ENCODE assay signal across 2 cellular contexts in the genomic region with DNA sequence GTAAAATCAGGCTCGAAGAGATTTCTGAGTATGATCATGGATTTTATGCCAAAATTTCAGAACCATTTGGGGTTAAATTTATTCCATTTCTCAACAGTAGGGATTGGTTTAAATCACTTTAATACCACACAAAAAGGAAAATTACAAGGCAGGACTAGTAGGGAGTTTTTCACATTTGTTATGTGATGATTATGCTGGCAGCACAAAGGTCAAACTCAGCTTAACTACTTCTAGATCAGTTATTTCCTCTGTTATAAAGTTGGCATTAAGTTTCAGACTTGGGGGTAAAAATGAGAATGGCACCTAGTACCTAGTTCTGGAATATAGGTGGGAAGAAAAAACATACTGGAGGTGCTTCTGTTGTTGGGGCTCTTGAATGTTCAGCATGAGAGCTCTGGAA.
TF ChIP-seq lines count a peak whose summit lies in the region.

No MANE protein-coding gene starts in this region.

TF ChIP-seq in GM23338, 12 proteins besides CTCF, POLR2A, EP300 and RAD21 (continues in another document):
- no peak for TF ChIP-seq EZH2phosphoT487 (IDR thresholded peaks at IDR 0.05; ENCODE audit: unreplicated experiment)
- TF ChIP-seq, protein P1, sequence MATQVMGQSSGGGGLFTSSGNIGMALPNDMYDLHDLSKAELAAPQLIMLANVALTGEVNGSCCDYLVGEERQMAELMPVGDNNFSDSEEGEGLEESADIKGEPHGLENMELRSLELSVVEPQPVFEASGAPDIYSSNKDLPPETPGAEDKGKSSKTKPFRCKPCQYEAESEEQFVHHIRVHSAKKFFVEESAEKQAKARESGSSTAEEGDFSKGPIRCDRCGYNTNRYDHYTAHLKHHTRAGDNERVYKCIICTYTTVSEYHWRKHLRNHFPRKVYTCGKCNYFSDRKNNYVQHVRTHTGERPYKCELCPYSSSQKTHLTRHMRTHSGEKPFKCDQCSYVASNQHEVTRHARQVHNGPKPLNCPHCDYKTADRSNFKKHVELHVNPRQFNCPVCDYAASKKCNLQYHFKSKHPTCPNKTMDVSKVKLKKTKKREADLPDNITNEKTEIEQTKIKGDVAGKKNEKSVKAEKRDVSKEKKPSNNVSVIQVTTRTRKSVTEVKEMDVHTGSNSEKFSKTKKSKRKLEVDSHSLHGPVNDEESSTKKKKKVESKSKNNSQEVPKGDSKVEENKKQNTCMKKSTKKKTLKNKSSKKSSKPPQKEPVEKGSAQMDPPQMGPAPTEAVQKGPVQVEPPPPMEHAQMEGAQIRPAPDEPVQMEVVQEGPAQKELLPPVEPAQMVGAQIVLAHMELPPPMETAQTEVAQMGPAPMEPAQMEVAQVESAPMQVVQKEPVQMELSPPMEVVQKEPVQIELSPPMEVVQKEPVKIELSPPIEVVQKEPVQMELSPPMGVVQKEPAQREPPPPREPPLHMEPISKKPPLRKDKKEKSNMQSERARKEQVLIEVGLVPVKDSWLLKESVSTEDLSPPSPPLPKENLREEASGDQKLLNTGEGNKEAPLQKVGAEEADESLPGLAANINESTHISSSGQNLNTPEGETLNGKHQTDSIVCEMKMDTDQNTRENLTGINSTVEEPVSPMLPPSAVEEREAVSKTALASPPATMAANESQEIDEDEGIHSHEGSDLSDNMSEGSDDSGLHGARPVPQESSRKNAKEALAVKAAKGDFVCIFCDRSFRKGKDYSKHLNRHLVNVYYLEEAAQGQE (IDR thresholded peaks at IDR 0.05; ENCODE audit: unreplicated experiment) = no peak
- TF ChIP-seq POLR2AphosphoS5 (IDR thresholded peaks at IDR 0.05; ENCODE audit: low read depth) = no peak
- no peak for TF ChIP-seq JUNB (IDR thresholded peaks at IDR 0.05; ENCODE audit: unreplicated experiment)
- no peak for TF ChIP-seq EZH2 (IDR thresholded peaks at IDR 0.05; ENCODE audit: low read depth, unreplicated experiment)
- no peak for TF ChIP-seq ZNF114 (CRISPR knock-in tag; IDR thresholded peaks at IDR 0.05)
- no peak for TF ChIP-seq STAT1 (IDR thresholded peaks at IDR 0.05; ENCODE audit: unreplicated experiment)
- no peak for TF ChIP-seq ZNF331 (CRISPR knock-in tag; IDR thresholded peaks at IDR 0.05; ENCODE audit: low read depth)
- TF ChIP-seq NANOG (IDR thresholded peaks at IDR 0.05; ENCODE audit: borderline replicate concordance) = no peak
- TF ChIP-seq, protein P2, sequence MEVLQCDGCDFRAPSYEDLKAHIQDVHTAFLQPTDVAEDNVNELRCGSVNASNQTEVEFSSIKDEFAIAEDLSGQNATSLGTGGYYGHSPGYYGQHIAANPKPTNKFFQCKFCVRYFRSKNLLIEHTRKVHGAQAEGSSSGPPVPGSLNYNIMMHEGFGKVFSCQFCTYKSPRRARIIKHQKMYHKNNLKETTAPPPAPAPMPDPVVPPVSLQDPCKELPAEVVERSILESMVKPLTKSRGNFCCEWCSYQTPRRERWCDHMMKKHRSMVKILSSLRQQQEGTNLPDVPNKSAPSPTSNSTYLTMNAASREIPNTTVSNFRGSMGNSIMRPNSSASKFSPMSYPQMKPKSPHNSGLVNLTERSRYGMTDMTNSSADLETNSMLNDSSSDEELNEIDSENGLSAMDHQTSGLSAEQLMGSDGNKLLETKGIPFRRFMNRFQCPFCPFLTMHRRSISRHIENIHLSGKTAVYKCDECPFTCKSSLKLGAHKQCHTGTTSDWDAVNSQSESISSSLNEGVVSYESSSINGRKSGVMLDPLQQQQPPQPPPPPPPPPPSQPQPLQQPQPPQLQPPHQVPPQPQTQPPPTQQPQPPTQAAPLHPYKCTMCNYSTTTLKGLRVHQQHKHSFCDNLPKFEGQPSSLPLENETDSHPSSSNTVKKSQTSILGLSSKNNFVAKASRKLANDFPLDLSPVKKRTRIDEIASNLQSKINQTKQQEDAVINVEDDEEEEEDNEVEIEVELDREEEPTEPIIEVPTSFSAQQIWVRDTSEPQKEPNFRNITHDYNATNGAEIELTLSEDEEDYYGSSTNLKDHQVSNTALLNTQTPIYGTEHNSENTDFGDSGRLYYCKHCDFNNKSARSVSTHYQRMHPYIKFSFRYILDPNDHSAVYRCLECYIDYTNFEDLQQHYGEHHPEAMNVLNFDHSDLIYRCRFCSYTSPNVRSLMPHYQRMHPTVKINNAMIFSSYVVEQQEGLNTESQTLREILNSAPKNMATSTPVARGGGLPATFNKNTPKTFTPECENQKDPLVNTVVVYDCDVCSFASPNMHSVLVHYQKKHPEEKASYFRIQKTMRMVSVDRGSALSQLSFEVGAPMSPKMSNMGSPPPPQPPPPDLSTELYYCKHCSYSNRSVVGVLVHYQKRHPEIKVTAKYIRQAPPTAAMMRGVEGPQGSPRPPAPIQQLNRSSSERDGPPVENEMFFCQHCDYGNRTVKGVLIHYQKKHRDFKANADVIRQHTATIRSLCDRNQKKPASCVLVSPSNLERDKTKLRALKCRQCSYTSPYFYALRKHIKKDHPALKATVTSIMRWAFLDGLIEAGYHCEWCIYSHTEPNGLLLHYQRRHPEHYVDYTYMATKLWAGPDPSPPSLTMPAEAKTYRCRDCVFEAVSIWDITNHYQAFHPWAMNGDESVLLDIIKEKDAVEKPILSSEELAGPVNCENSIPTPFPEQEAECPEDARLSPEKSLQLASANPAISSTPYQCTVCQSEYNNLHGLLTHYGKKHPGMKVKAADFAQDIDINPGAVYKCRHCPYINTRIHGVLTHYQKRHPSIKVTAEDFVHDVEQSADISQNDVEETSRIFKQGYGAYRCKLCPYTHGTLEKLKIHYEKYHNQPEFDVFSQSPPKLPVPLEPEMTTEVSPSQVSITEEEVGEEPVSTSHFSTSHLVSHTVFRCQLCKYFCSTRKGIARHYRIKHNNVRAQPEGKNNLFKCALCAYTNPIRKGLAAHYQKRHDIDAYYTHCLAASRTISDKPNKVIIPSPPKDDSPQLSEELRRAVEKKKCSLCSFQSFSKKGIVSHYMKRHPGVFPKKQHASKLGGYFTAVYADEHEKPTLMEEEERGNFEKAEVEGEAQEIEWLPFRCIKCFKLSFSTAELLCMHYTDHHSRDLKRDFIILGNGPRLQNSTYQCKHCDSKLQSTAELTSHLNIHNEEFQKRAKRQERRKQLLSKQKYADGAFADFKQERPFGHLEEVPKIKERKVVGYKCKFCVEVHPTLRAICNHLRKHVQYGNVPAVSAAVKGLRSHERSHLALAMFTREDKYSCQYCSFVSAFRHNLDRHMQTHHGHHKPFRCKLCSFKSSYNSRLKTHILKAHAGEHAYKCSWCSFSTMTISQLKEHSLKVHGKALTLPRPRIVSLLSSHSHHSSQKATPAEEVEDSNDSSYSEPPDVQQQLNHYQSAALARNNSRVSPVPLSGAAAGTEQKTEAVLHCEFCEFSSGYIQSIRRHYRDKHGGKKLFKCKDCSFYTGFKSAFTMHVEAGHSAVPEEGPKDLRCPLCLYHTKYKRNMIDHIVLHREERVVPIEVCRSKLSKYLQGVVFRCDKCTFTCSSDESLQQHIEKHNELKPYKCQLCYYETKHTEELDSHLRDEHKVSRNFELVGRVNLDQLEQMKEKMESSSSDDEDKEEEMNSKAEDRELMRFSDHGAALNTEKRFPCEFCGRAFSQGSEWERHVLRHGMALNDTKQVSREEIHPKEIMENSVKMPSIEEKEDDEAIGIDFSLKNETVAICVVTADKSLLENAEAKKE (CRISPR knock-in tag; IDR thresholded peaks at IDR 0.05) = no peak

TF ChIP-seq in HepG2, 621 proteins besides CTCF, POLR2A, EP300 and RAD21:
- TF ChIP-seq ZNF263 (CRISPR knock-in tag; IDR thresholded peaks at IDR 0.05) (no peak), NPAS2 (CRISPR knock-in tag; IDR thresholded peaks at IDR 0.05; ENCODE audit: borderline replicate concordance) (no peak), ARID2 (CRISPR knock-in tag; IDR thresholded peaks at IDR 0.05; ENCODE audit: borderline replicate concordance) (0 out of 2 replicates have a peak, but pooled peaks have one; percentile 56), AGO2 (optimal IDR thresholded peaks at IDR 0.05; ENCODE audit: low read depth, low read length) (peak; percentile 29)
